Comparison of ENCODE assay signal across 1 cellular context in genomic region chrX:1609759-1610158, GRCh38.
TF ChIP-seq lines count a peak whose summit lies in the region.

No MANE protein-coding gene starts in this region.

TF ChIP-seq in HepG2, 621 proteins besides CTCF, POLR2A, EP300 and RAD21:
- TF ChIP-seq MYPOP (CRISPR knock-in tag; IDR thresholded peaks at IDR 0.05) (no peak), CREB1 (IDR thresholded peaks at IDR 0.05) (no peak), CREB1 (CRISPR knock-in tag; IDR thresholded peaks at IDR 0.05) (no peak), ZNF609 (CRISPR knock-in tag; IDR thresholded peaks at IDR 0.05; ENCODE audit: borderline replicate concordance) (no peak), KDM1A (CRISPR knock-in tag; IDR thresholded peaks at IDR 0.05) (no peak), ZNF770 (CRISPR knock-in tag; IDR thresholded peaks at IDR 0.05) (no peak), MIER3 (CRISPR knock-in tag; IDR thresholded peaks at IDR 0.05; ENCODE audit: borderline replicate concordance) (no peak), ZFYVE20 (CRISPR knock-in tag; IDR thresholded peaks at IDR 0.05; ENCODE audit: borderline replicate concordance, low read depth) (no peak), TBP (CRISPR knock-in tag; IDR thresholded peaks at IDR 0.05) (no peak), TBX3 (IDR thresholded peaks at IDR 0.05; ENCODE audit: borderline replicate concordance) (no peak), ZNF282 (IDR thresholded peaks at IDR 0.05; ENCODE audit: partially characterized antibody) (no peak), CCAR2 (optimal IDR thresholded peaks at IDR 0.05; ENCODE audit: low read depth, low read length) (no peak), FLYWCH1 (CRISPR knock-in tag; IDR thresholded peaks at IDR 0.05) (no peak), ZNF740 (CRISPR knock-in tag; IDR thresholded peaks at IDR 0.05) (no peak), U2AF2 (IDR thresholded peaks at IDR 0.05; ENCODE audit: low read depth, low read length) (no peak), ARID3A (IDR thresholded peaks at IDR 0.05; ENCODE audit: low read depth, low read length) (no peak), ZIK1 (CRISPR knock-in tag; IDR thresholded peaks at IDR 0.05; ENCODE audit: borderline replicate concordance, low read depth) (no peak), CHD2 (IDR thresholded peaks at IDR 0.05; ENCODE audit: low read depth, low read length) (no peak), MYNN (CRISPR knock-in tag; IDR thresholded peaks at IDR 0.05; ENCODE audit: low read depth) (no peak)
